ENCODE assay signal across 9 cellular contexts in genomic region chr7:2037805-2038635, GRCh38.
DNase-seq lines count a peak whose midpoint lies in the region; ATAC-seq and TF ChIP-seq lines count a peak whose summit lies in the region.
"Had no signal": no experiment of that assay in that cellular context is flagged by ENCODE, and none has a peak within 500 bp of the region (broad histone marks: within the 10 kb centered on the region; RNA-seq: fewer than 3 reads in every experiment).

No MANE protein-coding gene starts in this region.

- no peaks in the 10 kb centered on the region for H3K79me2 ChIP-seq in SU-DHL-6 (ENCODE audit: insufficient read depth, low read length)

- H3K4me3 ChIP-seq in SU-DHL-6 (ENCODE audit: insufficient read depth, low read length, poor library complexity, severe bottlenecking) = no peak overlapping the region
- peak overlapping the region; percentile 49 for H3K4me3 ChIP-seq in fibroblast of pulmonary artery (replicated peaks; ENCODE audit: low read depth, low read length)

- no peaks in the 10 kb centered on the region for H3K9me3 ChIP-seq in SU-DHL-6 (ENCODE audit: insufficient read depth, low read length)

- DNase-seq in GM04504 (ENCODE audit: low read depth) = peak; percentile 28
- peak; percentile 71 for DNase-seq in fibroblast of pulmonary artery (ENCODE audit: low read depth)
- peak; percentile 54 for DNase-seq in sciatic nerve (ENCODE audit: low spot score)
- DNase-seq in NCI-H1417 (lab: John Stamatoyannopoulos, UW) = no peak
- DNase-seq in HCEC 1CT = no peak
- no peak for DNase-seq in SHP77 (lab: John Stamatoyannopoulos, UW)

- H3K36me3 ChIP-seq in SU-DHL-6 (ENCODE audit: low read length) = no peaks in the 10 kb centered on the region

- intact Hi-C loops in sciatic nerve (cut with DNase I) = no loop called here

- no peak overlapping the region for H3K9ac ChIP-seq in SU-DHL-6 (ENCODE audit: low read length)

- no peak overlapping the region for H2AFZ ChIP-seq in SU-DHL-6 (ENCODE audit: low read depth, low read length, severe bottlenecking)

- H3K4me2 ChIP-seq in SU-DHL-6 (ENCODE audit: low read depth, low read length, poor library complexity, severe bottlenecking) = peak overlapping the region; percentile 25

- H3K27me3 ChIP-seq in SU-DHL-6 (ENCODE audit: low read length) = no peaks in the 10 kb centered on the region

- TF ChIP-seq CTCF in SU-DHL-6 (IDR thresholded peaks at IDR 0.05; ENCODE audit: insufficient read depth, low read length, poor library complexity, severe bottlenecking) (no peak), fibroblast of pulmonary artery (IDR thresholded peaks at IDR 0.05; ENCODE audit: low read length, missing control alignments) (no peak)

- no peaks in the 10 kb centered on the region for H4K20me1 ChIP-seq in SU-DHL-6 (ENCODE audit: low read depth, low read length)

- H3K27ac ChIP-seq in SU-DHL-6 (ENCODE audit: low read depth, low read length) = no peak overlapping the region
- H3K27ac ChIP-seq: HL-60 had no signal

- H3K9me2 ChIP-seq in SU-DHL-6 (replicated peaks; ENCODE audit: insufficient read depth, low read length) = no peaks in the 10 kb centered on the region

- peak; percentile 70 for ATAC-seq in sciatic nerve
- no peak for ATAC-seq in HG02763 (IDR thresholded peaks at IDR 0.05; ENCODE audit: unreplicated experiment)

- no peaks in the 10 kb centered on the region for H3F3A ChIP-seq in SU-DHL-6 (ENCODE audit: insufficient read depth)

Comparison
In these comparisons a context has a peak if more than half of its experiments do, and no peak if none do; other contexts are left out.
1. DNase-seq: peak in GM04504 (single experiment), fibroblast of pulmonary artery (single experiment) and sciatic nerve (single experiment); none in NCI-H1417 (0 of 3), HCEC 1CT (single experiment) and SHP77 (0 of 2).